In genomic region chr12:53324113-53324778, GRCh38 we compare ENCODE assay signal across 9 cellular contexts. TPM values are rescaled to one million over a fixed set of nuclear protein-coding genes. Genes with fewer than 3 reads are reported as not detected.
A peak's percentile ranks its signal among the peaks of the same experiment; 100 is the strongest.
DNase-seq lines count a peak whose midpoint lies in the region; ATAC-seq, FAIRE-seq and TF ChIP-seq lines count a peak whose summit lies in the region.
"Had no signal": no experiment of that assay in that cellular context is flagged by ENCODE, and none has a peak within 500 bp of the region (broad histone marks: within the 10 kb centered on the region; RNA-seq: fewer than 3 reads in every experiment).

No MANE protein-coding gene starts in this region.

- CTCF ChIA-PET in Calu3 (lab: Charles Lee) = interaction anchor here (1.2 to 2.1 kb wide), 3 partner anchors 21 to 184 kb away, joined by 3 to 6 read pairs (median 6); no protein-coding TSS in a partner anchor

- H3K36me3 ChIP-seq in SJCRH30 = no peaks in the 10 kb centered on the region
- H3K36me3 ChIP-seq in iPS-18a (ENCODE audit: control insufficient read depth, low read depth, low read length) = peaks cover 2% of the 10 kb centered on the region

- DNase-seq in Calu3 (no peak), SJCRH30 (no peak), D721Med (ENCODE audit: insufficient read length, low spot score) (no peak)
- peak; percentile 72 for DNase-seq in stimulated activated CD4-positive, alpha-beta T cell treated with anti-CD3 and anti-CD28 coated beads, Interleukin-15, amount 100 ng/mL, for 24 hours

- peak overlapping the region; percentile 58 for H3K4me3 Mint-ChIP-seq in Calu3 (ENCODE audit: low read depth, unreplicated experiment)
- H3K4me3 Mint-ChIP-seq in activated naive CD8-positive, alpha-beta T cell = peak overlapping the region; percentile 90

- peak overlapping the region; percentile 75 for H3K27ac Mint-ChIP-seq in Calu3 (ENCODE audit: unreplicated experiment)
- peak overlapping the region; percentile 95 for H3K27ac Mint-ChIP-seq in activated naive CD8-positive, alpha-beta T cell

- H3K9ac ChIP-seq in iPS-18a (ENCODE audit: low read length) = peak overlapping the region; percentile 53

- H3K27me3 Mint-ChIP-seq in Calu3 (ENCODE audit: unreplicated experiment) = peaks cover 23% of the 10 kb centered on the region
- no peaks in the 10 kb centered on the region for H3K27me3 Mint-ChIP-seq in activated naive CD8-positive, alpha-beta T cell

- peaks cover 12% of the 10 kb centered on the region for H3K4me1 Mint-ChIP-seq in Calu3 (ENCODE audit: low read depth, unreplicated experiment)
- H3K4me1 Mint-ChIP-seq in activated naive CD8-positive, alpha-beta T cell (ENCODE audit: low read depth) = peaks cover 41% of the 10 kb centered on the region

- peaks cover 16% of the 10 kb centered on the region for H3K36me3 Mint-ChIP-seq in Calu3 (ENCODE audit: insufficient read depth, unreplicated experiment)
- H3K36me3 Mint-ChIP-seq in activated naive CD8-positive, alpha-beta T cell = no peaks in the 10 kb centered on the region

- 0 out of 2 replicates have a peak, but pooled peaks cover 4% of the 10 kb centered on the region for H3K4me1 ChIP-seq in SJCRH30
- H3K4me1 ChIP-seq in iPS-18a (ENCODE audit: control insufficient read depth, low read depth, low read length) = peaks cover 12% of the 10 kb centered on the region

- H3K4me3 ChIP-seq in SJCRH30 (peak overlapping the region; percentile 71), iPS-18a (ENCODE audit: low read length) (peak overlapping the region; percentile 58)

- no peaks in the 10 kb centered on the region for H3K9me3 Mint-ChIP-seq in Calu3 (ENCODE audit: low read depth, unreplicated experiment)
- no peaks in the 10 kb centered on the region for H3K9me3 Mint-ChIP-seq in activated naive CD8-positive, alpha-beta T cell (ENCODE audit: low read depth)

- TF ChIP-seq CTCF in Calu3 (IDR thresholded peaks at IDR 0.05; ENCODE audit: unreplicated experiment) = no peak
- TF ChIP-seq CTCF in D721Med (IDR thresholded peaks at IDR 0.05; ENCODE audit: insufficient read depth, missing control alignments) = no peak

- intact Hi-C loops in Calu3 (cut with micrococcal nuclease; ENCODE audit: unreplicated experiment) = loop anchor here (5.0 kb wide), 1 partner anchor 183 kb away; the partner anchor contains the start of gene NPFF

- ATAC-seq in HG02610 (IDR thresholded peaks at IDR 0.05; ENCODE audit: unreplicated experiment) = peak; percentile 34
- ATAC-seq in GM21390 (IDR thresholded peaks at IDR 0.05; ENCODE audit: unreplicated experiment) = no peak

- H3K27me3 ChIP-seq in SJCRH30 = peaks cover 10% of the 10 kb centered on the region
- H3K27me3 ChIP-seq in iPS-18a (ENCODE audit: control insufficient read depth, insufficient read depth, low read length) = peaks cover 61% of the 10 kb centered on the region

- H3K9me3 ChIP-seq in SJCRH30 (replicated peaks) (no peaks in the 10 kb centered on the region), iPS-18a (ENCODE audit: control insufficient read depth, low read depth, low read length) (no peaks in the 10 kb centered on the region)

- no TSS peak for BruUV-seq in Calu3 (replicated peaks; lab: Mats Ljungman, UMichigan)

- peak overlapping the region; percentile 80; the same call in 1 of the 2 replicates for H3K27ac ChIP-seq in SJCRH30
- H3K27ac ChIP-seq in iPS-18a (ENCODE audit: low read length) = no peak overlapping the region

- no peak for FAIRE-seq in D721Med (lab: Jason Lieb, UNC)

RNA-seq across cellular contexts. Expression of gene AAAS, which starts 2.8 kb away (rescaled TPM):
- total RNA-seq in Calu3 (2022) = 31.0 and 33.6 TPM in 2 replicates
- total RNA-seq in SJCRH30 (2014; rRNA removed; shearing (Covaris generic)) = 55.5 and 57.2 TPM in 2 replicates

RNA-seq across cellular contexts. Expression of gene SP7, which starts 11.9 kb away (rescaled TPM):
- total RNA-seq in Calu3 (2022) = not detected in 2 replicates
- total RNA-seq in SJCRH30 (2014; rRNA removed; shearing (Covaris generic)) = not detected in 2 replicates
- total RNA-seq: LHCN-M2 had no signal

RNA-seq across cellular contexts. Expression of gene MYG1, which starts 24.8 kb away (rescaled TPM):
- total RNA-seq in Calu3 (2022) = 29.7 and 32.4 TPM in 2 replicates
- 35.8 and 37.9 TPM in 2 replicates for total RNA-seq in SJCRH30 (2014; rRNA removed; shearing (Covaris generic))

RNA-seq across cellular contexts. Expression of gene PFDN5, which starts 28.9 kb away (rescaled TPM):
- 178 and 185 TPM in 2 replicates for total RNA-seq in Calu3 (2022)
- 297 and 308 TPM in 2 replicates for total RNA-seq in SJCRH30 (2014; rRNA removed; shearing (Covaris generic))

RNA-seq across cellular contexts. Expression of gene SP1, which starts 55.7 kb away (rescaled TPM):
- 52.5 and 58.0 TPM in 2 replicates for total RNA-seq in Calu3 (2022)
- total RNA-seq in SJCRH30 (2014; rRNA removed; shearing (Covaris generic)) = 50.2 and 53.1 TPM in 2 replicates
